ENCODE assay signal across 24 cellular contexts in the genomic region with DNA sequence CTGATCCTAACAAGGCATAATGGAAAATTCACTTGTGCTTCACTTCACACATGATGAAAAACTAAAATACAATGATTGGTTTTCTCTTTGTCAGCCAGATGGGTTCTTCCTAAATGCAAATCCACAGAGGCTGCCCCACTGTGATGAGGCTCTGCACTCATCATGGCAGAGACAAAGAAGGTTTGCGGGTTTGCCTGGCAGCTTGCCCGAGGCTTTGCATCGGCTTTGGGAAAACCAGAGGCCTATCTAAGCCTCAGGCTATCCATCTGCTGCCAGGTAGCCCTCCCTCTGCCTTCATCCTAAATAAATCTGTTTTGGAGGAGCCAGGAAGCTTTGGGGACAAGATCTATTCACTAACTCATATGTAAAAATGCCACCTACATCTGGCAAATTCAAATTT.
"Had no signal": no experiment of that assay in that cellular context is flagged by ENCODE, and none has a peak within 500 bp of the region (broad histone marks: within the 10 kb centered on the region; RNA-seq: fewer than 3 reads in every experiment).

No MANE protein-coding gene starts in this region.

- H3K27me3 ChIP-seq: esophagus squamous epithelium, heart right ventricle, ovary, spleen, testis, tibial artery had no signal

- H3K36me3 ChIP-seq: esophagus squamous epithelium, heart right ventricle, left ventricle myocardium inferior, lower lobe of right lung, ovary, spleen, tibial artery had no signal

- H3K4me3 ChIP-seq: esophagus squamous epithelium, heart right ventricle, left ventricle myocardium inferior, lower lobe of right lung, ovary, psoas muscle, skin epidermis, spleen, testis, tibial artery had no signal

- ATAC-seq: effector memory CD8-positive, alpha-beta T cell; heart right ventricle; left colon; lower lobe of right lung; natural killer cell; psoas muscle; right cardiac atrium; stimulated activated memory B cell treated with anti-CD40 and anti-IgM and Interleukin-4, amounts not matched to agents 10 μg/mL and 1 μg/mL and 100 μg/mL, for 72 hours; stimulated activated naive CD8-positive, alpha-beta T cell treated with anti-CD3 and anti-CD28 coated beads, Interleukin-15, Interleukin-2, amounts not matched to agents 100 U/mL and 50 U/mL, for 24 hours had no signal

- H3K4me1 ChIP-seq: esophagus squamous epithelium, heart right ventricle, left ventricle myocardium inferior, lower lobe of right lung, psoas muscle, spleen, testis had no signal

- H3K9me3 ChIP-seq: esophagus squamous epithelium, lower lobe of right lung, ovary, psoas muscle, testis, tibial artery had no signal

- H3K27ac ChIP-seq: esophagus squamous epithelium, heart right ventricle, left ventricle myocardium inferior, lower lobe of right lung, ovary, psoas muscle, skin epidermis, spleen, testis, tibial artery had no signal

- DNase-seq: effector memory CD8-positive, alpha-beta T cell; erythroblast; esophagus squamous epithelium; foreskin melanocyte; glutamatergic neuron; heart right ventricle; hippocampal formation; islet precursor cell; kidney glomerular epithelial cell; left colon; left ventricle myocardium inferior; lower lobe of right lung; natural killer cell; occipital lobe; ovary; psoas muscle; right cardiac atrium; spleen; stimulated activated CD4-positive, alpha-beta T cell treated with anti-CD3 and anti-CD28 coated beads, Interleukin-4, amount 100 ng/mL, for 4 hours; stimulated activated naive CD8-positive, alpha-beta T cell treated with anti-CD3 and anti-CD28 coated beads, Interleukin-15, Interleukin-2, amounts not matched to agents 100 U/mL and 50 U/mL, for 24 hours; testis; tibial artery had no signal
